ENCODE assay signal across 8 cellular contexts in genomic region chr11:128691802-128692749, GRCh38. TPM values are rescaled to one million over a fixed set of nuclear protein-coding genes. Genes with fewer than 3 reads are reported as not detected.
DNase-seq lines count a peak whose midpoint lies in the region; ATAC-seq and TF ChIP-seq lines count a peak whose summit lies in the region.

No MANE protein-coding gene starts in this region.

- DNase-seq in NB4 (ENCODE audit: low read depth) (no peak), endothelial cell (ENCODE audit: low spot score) (peak; percentile 69), middle frontal gyrus (ENCODE audit: extremely low spot score, low spot score) (no peak), SW480 (ENCODE audit: low spot score) (no peak)
- DNase-seq in activated CD4-positive, alpha-beta T cell treated with anti-CD3 and anti-CD28 coated beads for 48 hours: no peak

- H3K4me3 ChIP-seq in DOHH2 (ENCODE audit: low read length) (peak overlapping the region; percentile 96), NB4 (ENCODE audit: low read depth, low read length) (no peak overlapping the region), neutrophil (ENCODE audit: low read depth in 1 of 2, low read length in 1 of 2) (peak overlapping the region; percentile 96 to 98)

- H3K4me1 ChIP-seq in DOHH2 (ENCODE audit: control insufficient read depth, low read length): peaks cover 49% of the 10 kb centered on the region
- peaks cover 53 to 56% of the 10 kb centered on the region in 2 experiments for H3K4me1 ChIP-seq in neutrophil (ENCODE audit: control insufficient read depth in 1 of 2, insufficient read depth in 1 of 2, low read depth in 1 of 2, low read length in 1 of 2)

- TF ChIP-seq CTCF in DOHH2 (IDR thresholded peaks at IDR 0.05; ENCODE audit: low read depth, low read length, poor library complexity, severe bottlenecking): no peak
- peak; percentile 0 for TF ChIP-seq CTCF in NB4 (IDR thresholded peaks at IDR 0.05; ENCODE audit: low read depth, low read length)
- TF ChIP-seq CTCF in endothelial cell (IDR thresholded peaks at IDR 0.05; ENCODE audit: unreplicated experiment): peak; percentile 62
- no peak for TF ChIP-seq CTCF in neutrophil (IDR thresholded peaks at IDR 0.05)

- peak overlapping the region; percentile 96 for H3K4me3 Mint-ChIP-seq in endothelial cell (ENCODE audit: unreplicated experiment)

- H3K36me3 Mint-ChIP-seq in endothelial cell (ENCODE audit: low read depth, unreplicated experiment): peaks cover 55% of the 10 kb centered on the region

- H3K9me3 Mint-ChIP-seq in endothelial cell (ENCODE audit: unreplicated experiment): no peaks in the 10 kb centered on the region

- H3K36me3 ChIP-seq in DOHH2 (ENCODE audit: control insufficient read depth, low read length) (peaks cover 26% of the 10 kb centered on the region), neutrophil (peaks cover 3% of the 10 kb centered on the region)

- H3K27ac Mint-ChIP-seq in endothelial cell (ENCODE audit: unreplicated experiment): peak overlapping the region; percentile 98

- no peak for TF ChIP-seq POLR2A in NB4 (IDR thresholded peaks at IDR 0.05; ENCODE audit: extremely low read depth, insufficient read length)

- H3K4me1 Mint-ChIP-seq in endothelial cell (ENCODE audit: unreplicated experiment): peaks cover 63% of the 10 kb centered on the region

- H3K27ac ChIP-seq in DOHH2 (ENCODE audit: low read depth, low read length): no peak overlapping the region
- peak overlapping the region; percentile 99 for H3K27ac ChIP-seq in neutrophil

- peak overlapping the region; percentile 98 for H3K4me2 ChIP-seq in DOHH2 (ENCODE audit: low read length)

- 0 out of 2 replicates have a peak, but pooled peaks cover 4% of the 10 kb centered on the region for H3F3A ChIP-seq in DOHH2 (ENCODE audit: control insufficient read depth, insufficient read depth)

- peaks cover 47% of the 10 kb centered on the region for H3K27me3 ChIP-seq in DOHH2 (ENCODE audit: control insufficient read depth, low read length)
- H3K27me3 ChIP-seq in neutrophil: peaks cover 14% of the 10 kb centered on the region

- no peaks in the 10 kb centered on the region for H3K9me2 ChIP-seq in DOHH2 (replicated peaks; ENCODE audit: control insufficient read depth, low read length)

- no peak for ATAC-seq in GM19351 (IDR thresholded peaks at IDR 0.05; ENCODE audit: unreplicated experiment)

- no peaks in the 10 kb centered on the region for H3K9me3 ChIP-seq in DOHH2 (ENCODE audit: control insufficient read depth, insufficient read depth, low read length)
- no peaks in the 10 kb centered on the region for H3K9me3 ChIP-seq in neutrophil

- peaks cover 32% of the 10 kb centered on the region for H3K79me2 ChIP-seq in DOHH2 (ENCODE audit: control insufficient read depth, low read length)

- peaks cover 41% of the 10 kb centered on the region for H3K27me3 Mint-ChIP-seq in endothelial cell (ENCODE audit: unreplicated experiment)

- peaks cover 15% of the 10 kb centered on the region for H4K20me1 ChIP-seq in DOHH2 (ENCODE audit: control insufficient read depth, insufficient read depth, low read depth, low read length)

RNA-seq across cellular contexts. Expression of gene FLI1, which starts 1.8 kb away (rescaled TPM):
- total RNA-seq in endothelial cell (ENCODE audit: unreplicated experiment): 271 TPM

Comparison
In these comparisons a context has a peak if more than half of its experiments do, and no peak if none do; other contexts are left out.
1. CTCF ChIP-seq: peak in NB4 (single experiment) and endothelial cell (single experiment); none in DOHH2 (single experiment) and neutrophil (single experiment).